In genomic region chr3:87228316-87228715, GRCh38 we compare ENCODE assay signal across 8 cellular contexts. TPM values are rescaled to one million over a fixed set of nuclear protein-coding genes. Genes with fewer than 3 reads are reported as not detected.
DNase-seq lines count a peak whose midpoint lies in the region; ATAC-seq and TF ChIP-seq lines count a peak whose summit lies in the region.

No MANE protein-coding gene starts in this region.

- TF ChIP-seq POLR2A in gastrocnemius medialis (IDR thresholded peaks at IDR 0.05) = no peak

- intact Hi-C loops in gastrocnemius medialis (cut with DNase I; ENCODE audit: low total_unique reads) = loop anchor here (5.0 to 10.0 kb wide), 2 partner anchors 829 to 916 kb away; partner anchors contain the start of genes C3orf38, CGGBP1 and ZNF654

- 0 out of 2 replicates have a peak, but pooled peaks cover 8% of the 10 kb centered on the region for H4K20me1 ChIP-seq in GM23338 (replicated peaks; ENCODE audit: insufficient read depth)

- H3K9me3 Mint-ChIP-seq in GM23338 = no peaks in the 10 kb centered on the region

- DNase-seq in GM23338 (ENCODE audit: low spot score) (no peak), SJSA1 (ENCODE audit: low read depth in 1 of 2, low spot score in 2 of 2) (no peak), fibroblast of villous mesenchyme (ENCODE audit: low read depth) (no peak), gastrocnemius medialis (no peak), middle frontal gyrus (ENCODE audit: extremely low spot score, low spot score) (no peak)
- DNase-seq in activated CD4-positive, alpha-beta T cell treated with anti-CD3 and anti-CD28 coated beads, Interleukin-2, amount 50 U/mL, for 48 hours = no peak

- no peaks in the 10 kb centered on the region for H3K9me2 ChIP-seq in GM23338 (ENCODE audit: insufficient read depth)

- H3K36me3 Mint-ChIP-seq in GM23338 (ENCODE audit: low read depth) = no peaks in the 10 kb centered on the region

- no peaks in the 10 kb centered on the region for H3F3A ChIP-seq in GM23338 (replicated peaks; ENCODE audit: low read depth)

- peaks cover 59% of the 10 kb centered on the region for H3K79me2 ChIP-seq in GM23338 (replicated peaks; ENCODE audit: insufficient read depth)

- peaks cover 40% of the 10 kb centered on the region for H3K4me1 Mint-ChIP-seq in GM23338

- H3K9me3 ChIP-seq in SJSA1 (replicated peaks) = no peaks in the 10 kb centered on the region
- H3K9me3 ChIP-seq in gastrocnemius medialis = no peaks in the 10 kb centered on the region

- ATAC-seq in GM23338 = no peak
- no peak for ATAC-seq in gastrocnemius medialis
- ATAC-seq in GM19035 (IDR thresholded peaks at IDR 0.05; ENCODE audit: unreplicated experiment) = no peak
- ATAC-seq in HG03175 (IDR thresholded peaks at IDR 0.05; ENCODE audit: unreplicated experiment) = no peak

- H3K27ac ChIP-seq in GM23338 (ENCODE audit: low read depth) (no peak overlapping the region), SJSA1 (no peak overlapping the region), gastrocnemius medialis (peak overlapping the region in 3 of 4 donors; percentile 97 to 100 (median 98))

- H3K27ac Mint-ChIP-seq in GM23338 = no peak overlapping the region; the same call in 1 of the 2 replicates

- H3K4me2 ChIP-seq in GM23338 = peak overlapping the region; percentile 78

- no peaks in the 10 kb centered on the region for H3K27me3 ChIP-seq in GM23338 (ENCODE audit: insufficient read depth)
- H3K27me3 ChIP-seq in SJSA1 (replicated peaks) = no peaks in the 10 kb centered on the region
- H3K27me3 ChIP-seq in gastrocnemius medialis = no peaks in the 10 kb centered on the region

- in situ Hi-C loops in gastrocnemius medialis (cut with MboI; ENCODE audit: low sequenced_read_pairs in 4 of 4) = no loop called here

- TF ChIP-seq CTCF in GM23338 (conservative IDR thresholded peaks at IDR 0.05; ENCODE audit: low read depth in 2 of 2) (no peak), fibroblast of villous mesenchyme (IDR thresholded peaks at IDR 0.05; ENCODE audit: insufficient read depth, low read depth, low read length) (no peak), gastrocnemius medialis (IDR thresholded peaks at IDR 0.05 in 4 of 5, conservative IDR thresholded peaks at IDR 0.05 in 1 of 5) (no peak)

- peaks cover 25% of the 10 kb centered on the region for H3K4me1 ChIP-seq in GM23338 (ENCODE audit: insufficient read depth)
- H3K4me1 ChIP-seq in SJSA1 (replicated peaks) = peaks cover 11% of the 10 kb centered on the region; the same call in 1 of the 2 replicates
- H3K4me1 ChIP-seq in gastrocnemius medialis = peaks cover 30 to 37% of the 10 kb centered on the region in 2 donors

- no peaks in the 10 kb centered on the region for H3K36me3 ChIP-seq in GM23338 (ENCODE audit: insufficient read depth)
- H3K36me3 ChIP-seq in SJSA1 = no peaks in the 10 kb centered on the region; the same call in 1 of the 2 replicates
- H3K36me3 ChIP-seq in gastrocnemius medialis = no peaks in the 10 kb centered on the region

- H2AFZ ChIP-seq in GM23338 = no peak overlapping the region

- peaks cover 7% of the 10 kb centered on the region for H3K27me3 Mint-ChIP-seq in GM23338 (ENCODE audit: insufficient read depth, low read depth, poor library complexity)

- H3K4me3 Mint-ChIP-seq in GM23338 = peak overlapping the region; percentile 93

- H3K4me3 ChIP-seq in GM23338 = peak overlapping the region; percentile 95
- H3K4me3 ChIP-seq in SJSA1 = peak overlapping the region; percentile 88
- peak overlapping the region; percentile 98 for H3K4me3 ChIP-seq in fibroblast of villous mesenchyme (ENCODE audit: low read depth, low read length)
- peak overlapping the region; percentile 79 to 100 (median 90) for H3K4me3 ChIP-seq in gastrocnemius medialis

TF ChIP-seq in GM23338, 12 proteins besides CTCF, POLR2A, EP300 and RAD21 (continues in another document):
- TF ChIP-seq EZH2 (IDR thresholded peaks at IDR 0.05; ENCODE audit: low read depth, unreplicated experiment) (no peak), ETS1 (IDR thresholded peaks at IDR 0.05) (no peak), CREB1 (CRISPR knock-in tag; IDR thresholded peaks at IDR 0.05; ENCODE audit: low read depth) (no peak), POLR2AphosphoS5 (IDR thresholded peaks at IDR 0.05; ENCODE audit: low read depth) (no peak), ZNF331 (CRISPR knock-in tag; IDR thresholded peaks at IDR 0.05; ENCODE audit: low read depth) (no peak), JUNB (IDR thresholded peaks at IDR 0.05; ENCODE audit: unreplicated experiment) (no peak), NANOG (IDR thresholded peaks at IDR 0.05; ENCODE audit: borderline replicate concordance) (no peak), ZNF462 (CRISPR knock-in tag; IDR thresholded peaks at IDR 0.05) (no peak), EZH2phosphoT487 (IDR thresholded peaks at IDR 0.05; ENCODE audit: unreplicated experiment) (no peak)

RNA-seq across cellular contexts. Expression of gene CHMP2B, which starts 1.2 kb away (rescaled TPM):
- total RNA-seq in GM23338 (2014; rRNA removed; shearing (Covaris generic)) = 45.1 and 53.7 TPM in 2 replicates
- 112 and 130 TPM in 2 replicates for polyA plus RNA-seq in GM23338 (2016; fragmentation: Nextera tagmentation; extraction: Ambion mirVana)
- total RNA-seq in SJSA1 (2014; rRNA removed; shearing (Covaris generic)) = 17.6 and 32.9 TPM in 2 replicates
- 39.0 and 51.4 TPM in 2 replicates for total RNA-seq in fibroblast of villous mesenchyme
- 10 to 100 TPM; 30.7 to 46.9 (median 33.6) TPM for total RNA-seq in gastrocnemius medialis

RNA-seq across cellular contexts. Expression of gene POU1F1, which starts 48.1 kb away (rescaled TPM):
- total RNA-seq in GM23338 (2014; rRNA removed; shearing (Covaris generic)) = not detected in 2 replicates
- polyA plus RNA-seq in GM23338 (2016; fragmentation: Nextera tagmentation; extraction: Ambion mirVana) = not detected in 2 replicates
- total RNA-seq in SJSA1 (2014; rRNA removed; shearing (Covaris generic)) = not detected in 2 replicates
- total RNA-seq in fibroblast of villous mesenchyme (not detected in 2 replicates), gastrocnemius medialis (not detected)

Comparison
In these comparisons a context has a peak if more than half of its experiments do, and no peak if none do; other contexts are left out.
1. H3K27ac ChIP-seq: peak in gastrocnemius medialis (3 of 4); none in GM23338 (single experiment) and SJSA1 (single experiment).
2. Peak in every context shown above with its lines, with median percentiles within 50 percentile points of each other: H3K4me3 ChIP-seq.